In the genomic region with DNA sequence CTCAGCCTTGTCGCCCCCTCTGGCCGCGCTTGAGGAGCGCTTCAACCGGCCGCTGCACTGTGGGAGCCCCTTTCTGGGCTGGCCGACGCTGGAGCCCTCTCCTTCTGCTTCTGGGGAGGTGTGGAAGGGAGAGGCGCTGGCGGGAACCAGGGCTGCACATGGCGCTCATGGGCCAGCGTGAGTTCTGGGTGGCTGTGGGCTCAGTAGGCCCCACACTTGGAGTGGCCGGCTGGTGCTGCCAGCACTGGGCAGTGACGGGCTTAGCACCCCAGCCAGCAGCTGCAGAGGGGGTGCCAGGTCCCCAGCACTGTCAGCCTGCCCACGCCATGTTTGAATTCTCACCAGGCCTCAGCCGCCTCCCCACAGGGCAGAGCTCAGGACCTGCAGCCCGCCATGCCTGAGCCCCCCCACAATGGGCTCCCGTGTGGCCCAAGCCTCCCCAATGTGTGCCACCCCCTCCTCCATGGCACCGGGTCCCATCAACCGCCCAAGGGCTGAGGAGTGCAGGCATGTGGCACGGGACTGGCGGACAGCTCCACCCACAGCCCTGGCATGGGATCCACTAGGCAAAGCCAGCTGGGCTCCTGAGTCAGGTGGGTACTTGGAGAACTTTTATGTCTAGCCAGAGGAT, we compare ENCODE assay signal across 17 cellular contexts.
DNase-seq lines count a peak whose midpoint lies in the region; ATAC-seq and TF ChIP-seq lines count a peak whose summit lies in the region.
"Had no signal": no experiment of that assay in that cellular context is flagged by ENCODE, and none has a peak within 500 bp of the region (broad histone marks: within the 10 kb centered on the region; RNA-seq: fewer than 3 reads in every experiment).

No MANE protein-coding gene starts in this region.

- ATAC-seq in stimulated activated naive CD8-positive, alpha-beta T cell treated with anti-CD3 and anti-CD28 coated beads, Interleukin-15, amount 100 ng/mL, for 72 hours, result peak; percentile 33
- ATAC-seq in stimulated activated naive CD8-positive, alpha-beta T cell treated with anti-CD3 and anti-CD28 coated beads, Interleukin-15, Interleukin-2, amounts not matched to agents 100 U/mL and 50 U/mL, for 24 hours, result no peak
- ATAC-seq in lower lobe of right lung (peak; percentile 11 to 51), upper lobe of left lung (ENCODE audit: low FRiP score in 2 of 2) (peak; percentile 17 to 59), upper lobe of right lung (no peak)
- ATAC-seq: HCT116 had no signal

- H3K36me3 ChIP-seq in lower lobe of right lung, result no peaks in the 10 kb centered on the region
- H3K36me3 ChIP-seq in upper lobe of left lung, result no peaks in the 10 kb centered on the region
- H3K36me3 ChIP-seq in upper lobe of right lung, result no peaks in the 10 kb centered on the region
- H3K36me3 ChIP-seq: BE2C had no signal

- H3K4me1 Mint-ChIP-seq in stimulated activated naive CD8-positive, alpha-beta T cell treated with anti-CD3 and anti-CD28 coated beads, Interleukin-15, amount 100 ng/mL, for 72 hours, result no peaks in the 10 kb centered on the region
- H3K4me1 Mint-ChIP-seq: CD4-positive, CD25-positive, alpha-beta regulatory T cell; CD8-positive, alpha-beta memory T cell had no signal

- H3K27me3 ChIP-seq in lower lobe of right lung (ENCODE audit: low read depth) (no peaks in the 10 kb centered on the region), upper lobe of left lung (no peaks in the 10 kb centered on the region), upper lobe of right lung (no peaks in the 10 kb centered on the region)
- H3K27me3 ChIP-seq: BE2C had no signal

- H3K9me3 Mint-ChIP-seq in stimulated activated naive CD8-positive, alpha-beta T cell treated with anti-CD3 and anti-CD28 coated beads, Interleukin-15, amount 100 ng/mL, for 72 hours, result peaks cover 21 to 32% of the 10 kb centered on the region in 2 donors

- no peak for TF ChIP-seq EP300 in upper lobe of left lung (IDR thresholded peaks at IDR 0.05)

- no peaks in the 10 kb centered on the region for H3K4me1 ChIP-seq in lower lobe of right lung
- no peaks in the 10 kb centered on the region for H3K4me1 ChIP-seq in upper lobe of left lung
- no peaks in the 10 kb centered on the region for H3K4me1 ChIP-seq in upper lobe of right lung
- H3K4me1 ChIP-seq: BE2C had no signal

- WGBS in upper lobe of left lung, 2 donors, result 87 to 92% methylated on average over 8 to 22 of the region's 22 CpGs

- intact Hi-C loops in lower lobe of right lung (cut with DNase I), result no loop called here
- intact Hi-C loops in upper lobe of right lung (cut with DNase I), result no loop called here

- H3K9me3 ChIP-seq in lower lobe of right lung, result peaks cover 3% of the 10 kb centered on the region
- peaks cover 0 to 12% (median 0%) of the 10 kb centered on the region in 4 donors for H3K9me3 ChIP-seq in upper lobe of left lung
- no peaks in the 10 kb centered on the region for H3K9me3 ChIP-seq in upper lobe of right lung
- H3K9me3 ChIP-seq: BE2C had no signal

- no peak for TF ChIP-seq POLR2A in upper lobe of left lung (IDR thresholded peaks at IDR 0.05)

- H3K27ac ChIP-seq in lower lobe of right lung (no peak overlapping the region), upper lobe of left lung (no peak overlapping the region), upper lobe of right lung (no peak overlapping the region)

- no peak overlapping the region for H3K4me3 Mint-ChIP-seq in stimulated activated naive CD8-positive, alpha-beta T cell treated with anti-CD3 and anti-CD28 coated beads, Interleukin-15, amount 100 ng/mL, for 72 hours
- H3K4me3 Mint-ChIP-seq: CD4-positive, CD25-positive, alpha-beta regulatory T cell; CD8-positive, alpha-beta memory T cell; HFFc6 had no signal

- no peaks in the 10 kb centered on the region for H3K27me3 Mint-ChIP-seq in stimulated activated naive CD8-positive, alpha-beta T cell treated with anti-CD3 and anti-CD28 coated beads, Interleukin-15, amount 100 ng/mL, for 72 hours
- H3K27me3 Mint-ChIP-seq: CD4-positive, CD25-positive, alpha-beta regulatory T cell; CD8-positive, alpha-beta memory T cell had no signal

- no peak overlapping the region for H3K27ac Mint-ChIP-seq in stimulated activated naive CD8-positive, alpha-beta T cell treated with anti-CD3 and anti-CD28 coated beads, Interleukin-15, amount 100 ng/mL, for 72 hours
- H3K27ac Mint-ChIP-seq: CD4-positive, CD25-positive, alpha-beta regulatory T cell; CD8-positive, alpha-beta memory T cell; HFFc6 had no signal

- TF ChIP-seq CTCF in lower lobe of right lung (IDR thresholded peaks at IDR 0.05) (no peak), upper lobe of left lung (IDR thresholded peaks at IDR 0.05) (no peak), upper lobe of right lung (IDR thresholded peaks at IDR 0.05) (no peak)

- H3K4me3 ChIP-seq in lower lobe of right lung, result no peak overlapping the region
- no peak overlapping the region for H3K4me3 ChIP-seq in upper lobe of left lung
- H3K4me3 ChIP-seq in upper lobe of right lung, result no peak overlapping the region

- no peak for DNase-seq in stimulated activated naive CD8-positive, alpha-beta T cell treated with anti-CD3 and anti-CD28 coated beads, Interleukin-15, amount 100 ng/mL, for 72 hours
- DNase-seq in stimulated activated naive CD8-positive, alpha-beta T cell treated with anti-CD3 and anti-CD28 coated beads, Interleukin-15, Interleukin-2, amounts not matched to agents 100 U/mL and 50 U/mL, for 24 hours, result no peak
- DNase-seq in lower lobe of right lung (no peak), upper lobe of left lung (peak in 1 of 2 donors; percentile 59), upper lobe of right lung (no peak), germinal center (ENCODE audit: low spot score) (no peak)
- DNase-seq: ACHN; BE2C; C1 segment of cervical spinal cord; CD4-positive, CD25-positive, alpha-beta regulatory T cell; CD8-positive, alpha-beta memory T cell; COR-L47; DMS 273 treated with DMSO at 0.1 percent for 48 hours; GOT3; H7; HFFc6 had no signal

Comparison
In these comparisons a context has a peak if more than half of its experiments do, and no peak if none do; other contexts are left out.
1. ATAC-seq: peak in stimulated activated naive CD8-positive, alpha-beta T cell treated with anti-CD3 and anti-CD28 coated beads, Interleukin-15, amount 100 ng/mL, for 72 hours (single experiment), lower lobe of right lung (2 of 2) and upper lobe of left lung (2 of 2); none in stimulated activated naive CD8-positive, alpha-beta T cell treated with anti-CD3 and anti-CD28 coated beads, Interleukin-15, Interleukin-2, amounts not matched to agents 100 U/mL and 50 U/mL, for 24 hours (single experiment) and upper lobe of right lung (single experiment).